ENCODE assay signal across 1 cellular context in genomic region chr2:47087051-47087450, GRCh38.
TF ChIP-seq lines count a peak whose summit lies in the region.

No MANE protein-coding gene starts in this region.

TF ChIP-seq in HepG2, 621 proteins besides CTCF, POLR2A, EP300 and RAD21 (continued from another document):
- TF ChIP-seq ZNF687 (CRISPR knock-in tag; IDR thresholded peaks at IDR 0.05) = peak; percentile 19; the same call in 1 of the 2 replicates
